8 cellular contexts compared by ENCODE assay signal in the genomic region with DNA sequence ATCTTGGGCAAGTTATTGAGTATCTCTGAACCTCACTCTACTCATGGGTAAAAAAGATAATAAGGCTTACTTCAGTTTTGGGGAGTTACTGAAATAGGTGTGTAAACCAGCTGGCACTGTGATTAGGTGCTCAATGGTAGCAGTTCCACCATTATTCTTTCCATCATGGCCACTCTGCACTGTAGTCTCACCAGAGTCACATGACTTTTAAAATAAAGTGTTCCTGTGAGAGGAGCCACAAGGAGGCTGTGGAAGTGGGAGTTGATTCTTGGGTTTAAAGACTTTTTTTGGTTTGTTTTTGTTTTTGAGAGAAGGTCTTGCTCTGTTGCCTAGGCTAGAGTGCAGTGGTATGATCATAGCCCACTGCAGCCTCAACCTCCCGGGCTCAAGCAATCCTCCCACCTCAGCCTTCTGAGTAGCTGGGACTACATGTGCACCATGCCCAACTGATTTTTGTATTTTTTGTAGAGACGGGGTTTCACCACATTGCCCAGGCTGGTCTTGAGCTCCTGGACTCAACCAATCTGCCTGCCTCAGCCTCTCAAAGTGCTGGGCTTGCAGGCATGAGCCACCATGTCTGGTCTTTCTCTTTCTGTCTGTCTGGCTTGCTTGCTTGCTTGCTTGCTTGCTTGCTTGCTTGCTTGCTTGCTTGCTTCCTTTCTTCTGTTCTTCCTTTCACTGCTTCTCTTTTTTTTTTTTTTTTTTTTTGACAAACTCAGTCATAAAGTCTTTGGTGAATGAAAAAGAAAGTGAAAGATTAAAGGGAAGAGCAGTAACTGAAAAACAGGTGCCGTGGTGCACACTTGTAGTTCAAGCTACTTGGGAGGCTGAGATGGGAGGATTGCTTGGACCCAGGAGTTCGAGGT. TPM values are rescaled to one million over a fixed set of nuclear protein-coding genes. Genes with fewer than 3 reads are reported as not detected.
DNase-seq lines count a peak whose midpoint lies in the region; ATAC-seq, FAIRE-seq and TF ChIP-seq lines count a peak whose summit lies in the region.

No MANE protein-coding gene starts in this region.

- H3K4me1 ChIP-seq in GM12878 (ENCODE audit: control insufficient read depth, insufficient read depth, low read length), result peaks cover 5% of the 10 kb centered on the region
- H3K4me1 ChIP-seq in foreskin keratinocyte, result no peaks in the 10 kb centered on the region

- TF ChIP-seq CTCF in GM06990 (IDR thresholded peaks at IDR 0.05; ENCODE audit: insufficient read depth, low read length, poor library complexity, severe bottlenecking) (no peak), GM12878 (IDR thresholded peaks at IDR 0.05 in 2 of 3, conservative IDR thresholded peaks at IDR 0.05 in 1 of 3; ENCODE audit: control insufficient read depth in 2 of 3, extremely low read depth in 1 of 3, insufficient read depth in 1 of 3, low read depth in 3 of 3, low read length in 3 of 3) (no peak), foreskin keratinocyte (conservative IDR thresholded peaks at IDR 0.05) (no peak)

- no peak overlapping the region for H3K4me3 ChIP-seq in GM06990 (replicated peaks; ENCODE audit: low read depth, low read length)
- H3K4me3 ChIP-seq in GM12878, result no peak overlapping the region

- in situ Hi-C loops in GM12878 (cut with MboI), result no loop called here

- H2AFZ ChIP-seq in GM12878 (ENCODE audit: control insufficient read depth, low read depth, low read length), result peak overlapping the region; percentile 10; the same call in 1 of the 2 replicates

- no peaks in the 10 kb centered on the region for H4K20me1 ChIP-seq in GM12878 (ENCODE audit: control insufficient read depth, insufficient read depth)

- SMC1A ChIA-PET in GM12878 (lab: Charles Lee; ENCODE audit: uncharacterized antibody, unreplicated experiment), result no interaction called here

- CTCF ChIA-PET in GM12878 (lab: Yijun Ruan, JAX), result no interaction called here

- no peaks in the 10 kb centered on the region for H3K9me3 ChIP-seq in GM12878 (replicated peaks; ENCODE audit: control insufficient read depth, insufficient read depth, low read length)

- RAD21 ChIA-PET in GM12878 (lab: Charles Lee; ENCODE audit: unreplicated experiment), result no interaction called here

- TF ChIP-seq RAD21 in GM12878 (IDR thresholded peaks at IDR 0.05; ENCODE audit: insufficient read depth, low read depth, low read length), result no peak

- POLR2A ChIA-PET in GM12878 (lab: Charles Lee), result interaction anchor here (0.6 to 0.7 kb wide), 2 partner anchors 290 to 1802 kb away, joined by 6 read pairs; no protein-coding TSS in a partner anchor

- no peak overlapping the region for H3K27ac ChIP-seq in GM12878 (ENCODE audit: control insufficient read depth, insufficient read depth)
- H3K27ac ChIP-seq in foreskin keratinocyte, result no peak overlapping the region
- no peak overlapping the region for H3K27ac ChIP-seq in substantia nigra (ENCODE audit: low read depth, low read length, poor library complexity, severe bottlenecking)

- intact Hi-C loops in GM12878 (cut with micrococcal nuclease; ENCODE audit: unreplicated experiment), result no loop called here

- no peaks in the 10 kb centered on the region for H3K79me2 ChIP-seq in GM12878 (ENCODE audit: control insufficient read depth, insufficient read depth, low read length)

- no peak for TF ChIP-seq EP300 in GM12878 (IDR thresholded peaks at IDR 0.05; ENCODE audit: borderline replicate concordance in 1 of 2, control insufficient read depth in 1 of 2, low read depth in 2 of 2, low read length in 2 of 2)

- H3K27me3 ChIP-seq in GM06990 (replicated peaks; ENCODE audit: control insufficient read depth, insufficient read depth, low read length) (no peaks in the 10 kb centered on the region), GM12878 (replicated peaks in 1 of 2; ENCODE audit: control insufficient read depth in 2 of 2, insufficient read depth in 2 of 2, low read length in 1 of 2) (no peaks in the 10 kb centered on the region), foreskin keratinocyte (no peaks in the 10 kb centered on the region)

- H3K4me2 ChIP-seq in GM12878 (ENCODE audit: control insufficient read depth, insufficient read depth), result peak overlapping the region; percentile 39; the same call in 1 of the 2 replicates

- no peak overlapping the region for H3K9ac ChIP-seq in GM12878 (ENCODE audit: control insufficient read depth, insufficient read depth, low read length)

- ATAC-seq in GM21786 (IDR thresholded peaks at IDR 0.05; ENCODE audit: unreplicated experiment) (peak; percentile 40), GM12878 (peak; percentile 55; the same call in 2 of the 3 replicates), foreskin keratinocyte (no peak)

- no peaks in the 10 kb centered on the region for H3K36me3 ChIP-seq in GM06990 (ENCODE audit: control insufficient read depth, insufficient read depth, low read length)
- no peaks in the 10 kb centered on the region for H3K36me3 ChIP-seq in GM12878 (ENCODE audit: control insufficient read depth in 2 of 2, insufficient read depth in 2 of 2, low read length in 1 of 2)

- peak; percentile 27 for FAIRE-seq in GM12878 (lab: Jason Lieb, UNC)

- no peak for TF ChIP-seq POLR2A in GM12878 (IDR thresholded peaks at IDR 0.05; ENCODE audit: low read depth, low read length)

- WGBS in GM12878 (ENCODE audit: insufficient coverage, insufficient replicate concordance, low lambda C conversion rate, missing lambda C conversion rate), result 14% methylated on average over 4 of the region's 4 CpGs

- DNase-seq in GM06990 (ENCODE audit: extremely low read depth, insufficient read length) (peak; percentile 31), NOMO-1 treated with DMSO at 0.1 percent for 48 hours (lab: John Stamatoyannopoulos, UW; ENCODE audit: unreplicated experiment) (peak; percentile 76), GM12878 (ENCODE audit: low read depth, low spot score) (no peak), foreskin keratinocyte (no peak), 8988T (no peak), iPS-NIHi7 (ENCODE audit: extremely low spot score) (no peak), substantia nigra (lab: John Stamatoyannopoulos, UW) (no peak)

- BruUV-seq in GM12878 (replicated peaks; lab: Mats Ljungman, UMichigan), result no TSS peak

TF ChIP-seq in GM12878, 131 proteins besides CTCF, POLR2A, EP300 and RAD21:
- TF ChIP-seq YY1 (IDR thresholded peaks at IDR 0.05; ENCODE audit: low read depth, low read length) (0 out of 2 replicates have a peak, but pooled peaks have one; percentile 27), SUPT20H (IDR thresholded peaks at IDR 0.05; ENCODE audit: borderline replicate concordance, control insufficient read depth, low read depth, low read length) (no peak), NR2C1 (IDR thresholded peaks at IDR 0.05) (no peak), ZNF622 (IDR thresholded peaks at IDR 0.05) (no peak), EED (IDR thresholded peaks at IDR 0.05; ENCODE audit: low read depth) (no peak), MEF2A (IDR thresholded peaks at IDR 0.05; ENCODE audit: insufficient read depth, low read depth, low read length) (no peak), SMARCA5 (IDR thresholded peaks at IDR 0.05) (no peak), RAD51 (IDR thresholded peaks at IDR 0.05) (no peak), TBL1XR1 (IDR thresholded peaks at IDR 0.05; ENCODE audit: low read depth, low read length) (no peak), PAX5 (IDR thresholded peaks at IDR 0.05; ENCODE audit: borderline replicate concordance, low read depth, low read length) (no peak), ZNF384 (IDR thresholded peaks at IDR 0.05; ENCODE audit: borderline replicate concordance, low read depth, low read length) (peak; percentile 50), ZNF207 (IDR thresholded peaks at IDR 0.05; ENCODE audit: borderline replicate concordance) (no peak)
- TF ChIP-seq, protein P1, sequence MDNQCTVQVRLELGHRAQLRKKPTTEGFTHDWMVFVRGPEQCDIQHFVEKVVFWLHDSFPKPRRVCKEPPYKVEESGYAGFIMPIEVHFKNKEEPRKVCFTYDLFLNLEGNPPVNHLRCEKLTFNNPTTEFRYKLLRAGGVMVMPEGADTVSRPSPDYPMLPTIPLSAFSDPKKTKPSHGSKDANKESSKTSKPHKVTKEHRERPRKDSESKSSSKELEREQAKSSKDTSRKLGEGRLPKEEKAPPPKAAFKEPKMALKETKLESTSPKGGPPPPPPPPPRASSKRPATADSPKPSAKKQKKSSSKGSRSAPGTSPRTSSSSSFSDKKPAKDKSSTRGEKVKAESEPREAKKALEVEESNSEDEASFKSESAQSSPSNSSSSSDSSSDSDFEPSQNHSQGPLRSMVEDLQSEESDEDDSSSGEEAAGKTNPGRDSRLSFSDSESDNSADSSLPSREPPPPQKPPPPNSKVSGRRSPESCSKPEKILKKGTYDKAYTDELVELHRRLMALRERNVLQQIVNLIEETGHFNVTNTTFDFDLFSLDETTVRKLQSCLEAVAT (IDR thresholded peaks at IDR 0.05), result no peak

RNA-seq across cellular contexts. Expression of a gene that starts 21.2 kb away (rescaled TPM):
- total RNA-seq in GM12878 (2013; cell fraction: nucleolus; rRNA removed), result 0.13 and 0.22 TPM in 2 replicates
- total RNA-seq in GM12878 (2014; rRNA removed) (0.06 TPM in 1 of 2 replicates, not detected in the other), GM12878 (2014; rRNA removed; fragmentation: Illumina TruSeq; extraction: Trizol) (0.05 TPM in 1 of 2 replicates, not detected in the other), GM12878 (2021) (0.13 and 0.16 TPM in 2 replicates), foreskin keratinocyte (24.4 and 28.3 TPM in 2 replicates)
- 0.13 TPM for polyA plus RNA-seq in GM12878 (2011; ENCODE audit: low read depth)
- polyA plus RNA-seq in GM12878 (2011; rRNA removed) (0.07 and 0.09 TPM in 2 replicates), GM12878 (2014; fragmentation: Illumina TruSeq; extraction: Trizol) (0.21 and 0.62 TPM in 2 replicates), GM12878 (2014; fragmentation: Nextera tagmentation; extraction: Ambion mirVana) (not detected), GM12878 (2014; rRNA removed) (not detected in 2 replicates), GM12878 (2016; fragmentation: Nextera tagmentation; extraction: Ambion mirVana) (under 1 TPM; 0.15 to 0.24 TPM), foreskin keratinocyte (13.2 and 13.7 TPM in 2 replicates)
- polyA plus RNA-seq in GM12878 (2011; cell fraction: cytosol; rRNA removed), result 0.09 and 0.23 TPM in 2 replicates
- 0.07 and 0.12 TPM in 2 replicates for polyA plus RNA-seq in GM12878 (2011; cell fraction: nucleus; rRNA removed)
- polyA plus RNA-seq in GM12878 (2012), result 0.08 and 0.15 TPM in 2 replicates
- polyA minus RNA-seq in GM12878 (2011; rRNA and poly(A)+ RNA removed), result 0.31 and 1.0 TPM in 2 replicates
- polyA minus RNA-seq in GM12878 (2011; cell fraction: cytosol; rRNA and poly(A)+ RNA removed), result not detected in 2 replicates
- 0.19 TPM in 1 of 2 replicates, not detected in the other for polyA minus RNA-seq in GM12878 (2011; cell fraction: nucleus; rRNA and poly(A)+ RNA removed)

Comparison
In these comparisons a context has a peak if more than half of its experiments do, and no peak if none do; other contexts are left out.
1. DNase-seq: peak in GM06990 (single experiment) and NOMO-1 treated with DMSO at 0.1 percent for 48 hours (single experiment); none in GM12878 (single experiment), foreskin keratinocyte (0 of 2), 8988T (single experiment), iPS-NIHi7 (single experiment) and substantia nigra (0 of 49).
2. RNA of a gene that starts 21.2 kb away (total RNA-seq): 24.4 to 28.3 TPM in foreskin keratinocyte; 0.05 to 0.22 TPM in GM12878; every median in the first group is over 10 times any median in the second.